In genomic region chr10:102639527-102639926, GRCh38 we compare ENCODE assay signal across 23 cellular contexts.
"Had no signal": no experiment of that assay in that cellular context is flagged by ENCODE, and none has a peak within 500 bp of the region (broad histone marks: within the 10 kb centered on the region; RNA-seq: fewer than 3 reads in every experiment).

No MANE protein-coding gene starts in this region.

- H3K27me3 Mint-ChIP-seq: activated B cell treated with CpG ODN at 0.5 μM for 24 hours; activated naive CD8-positive, alpha-beta T cell treated with anti-CD3 and anti-CD28 coated beads, Interleukin-2, amount 50 U/mL, for 24 hours; activated T-helper 17 cell treated with anti-CD3 and anti-CD28 coated beads, Interleukin-2, amount 50 U/mL, for 72 hours; central memory CD8-positive, alpha-beta T cell; stimulated activated naive CD8-positive, alpha-beta T cell treated with anti-CD3 and anti-CD28 coated beads, Interleukin-15, amount 100 ng/mL, for 72 hours had no signal

- H3K27me3 ChIP-seq: brain microvascular endothelial cell, neural progenitor cell, right atrium auricular region, suprapubic skin, transverse colon had no signal

- H3K9me3 Mint-ChIP-seq: activated B cell treated with CpG ODN at 0.5 μM for 24 hours; activated CD4-positive, alpha-beta memory T cell treated with anti-CD3 and anti-CD28 coated beads, Interleukin-2, amount 10 ng/mL, durations not matched to agents 7 days and 5 days; activated naive CD4-positive, alpha-beta T cell treated with anti-CD3 and anti-CD28 coated beads for 36 hours; activated naive CD8-positive, alpha-beta T cell treated with anti-CD3 and anti-CD28 coated beads, Interleukin-2, amount 50 U/mL, for 24 hours; activated T-helper 17 cell treated with anti-CD3 and anti-CD28 coated beads, Interleukin-2, amount 50 U/mL, for 72 hours; central memory CD8-positive, alpha-beta T cell; neural progenitor cell had no signal

- H3K27ac Mint-ChIP-seq: activated B cell treated with CpG ODN at 0.5 μM for 24 hours; activated CD4-positive, alpha-beta memory T cell treated with anti-CD3 and anti-CD28 coated beads, Interleukin-2, amount 10 ng/mL, durations not matched to agents 7 days and 5 days; activated naive CD4-positive, alpha-beta T cell treated with anti-CD3 and anti-CD28 coated beads for 36 hours; activated naive CD8-positive, alpha-beta T cell treated with anti-CD3 and anti-CD28 coated beads, Interleukin-2, amount 50 U/mL, for 24 hours; activated T-helper 17 cell treated with anti-CD3 and anti-CD28 coated beads, Interleukin-2, amount 50 U/mL, for 72 hours; neural progenitor cell; stimulated activated naive CD8-positive, alpha-beta T cell treated with anti-CD3 and anti-CD28 coated beads, Interleukin-15, amount 100 ng/mL, for 72 hours had no signal

- H3K4me3 ChIP-seq: coronary artery, neural progenitor cell, prostate gland, right atrium auricular region, suprapubic skin, transverse colon had no signal

- H3K9ac ChIP-seq: neural progenitor cell had no signal

- ATAC-seq: activated naive CD8-positive, alpha-beta T cell treated with anti-CD3 and anti-CD28 coated beads, Interleukin-2, amount 50 U/mL, for 24 hours; activated T-helper 17 cell treated with anti-CD3 and anti-CD28 coated beads, Interleukin-2, amount 50 U/mL, for 72 hours; left lobe of liver; SK-N-SH treated with all-trans-retinoic acid at 6 μM for 48 hours; stimulated activated naive CD8-positive, alpha-beta T cell treated with anti-CD3 and anti-CD28 coated beads, Interleukin-15, amount 100 ng/mL, for 72 hours had no signal

- DNase-seq: activated B cell treated with CpG ODN at 0.5 μM for 24 hours; activated CD4-positive, alpha-beta memory T cell treated with anti-CD3 and anti-CD28 coated beads, Interleukin-2, amount 10 ng/mL, durations not matched to agents 7 days and 5 days; activated CD4-positive, alpha-beta T cell treated with anti-CD3 and anti-CD28 coated beads for 48 hours; activated naive CD4-positive, alpha-beta T cell treated with anti-CD3 and anti-CD28 coated beads for 36 hours; activated naive CD8-positive, alpha-beta T cell treated with anti-CD3 and anti-CD28 coated beads, Interleukin-2, amount 50 U/mL, for 24 hours; activated T-cell treated with anti-CD3 and anti-CD28 coated beads, Interleukin-2, amount 50 U/mL, for 1 hour; brain microvascular endothelial cell; foreskin melanocyte; glutamatergic neuron; hippocampal formation; stimulated activated naive CD8-positive, alpha-beta T cell treated with anti-CD3 and anti-CD28 coated beads, Interleukin-15, amount 100 ng/mL, for 72 hours; T-helper 1 cell; T1000; transverse colon had no signal

- H3K4me3 Mint-ChIP-seq: activated B cell treated with CpG ODN at 0.5 μM for 24 hours; activated CD4-positive, alpha-beta memory T cell treated with anti-CD3 and anti-CD28 coated beads, Interleukin-2, amount 10 ng/mL, durations not matched to agents 7 days and 5 days; activated naive CD4-positive, alpha-beta T cell treated with anti-CD3 and anti-CD28 coated beads for 36 hours; activated naive CD8-positive, alpha-beta T cell treated with anti-CD3 and anti-CD28 coated beads, Interleukin-2, amount 50 U/mL, for 24 hours; activated T-helper 17 cell treated with anti-CD3 and anti-CD28 coated beads, Interleukin-2, amount 50 U/mL, for 72 hours; central memory CD8-positive, alpha-beta T cell; neural progenitor cell; stimulated activated naive CD8-positive, alpha-beta T cell treated with anti-CD3 and anti-CD28 coated beads, Interleukin-15, amount 100 ng/mL, for 72 hours had no signal

- H3K4me1 ChIP-seq: prostate gland had no signal

- H3K4me2 ChIP-seq: neural progenitor cell had no signal

- H3K27ac ChIP-seq: brain microvascular endothelial cell, coronary artery, neural progenitor cell, prostate gland, right atrium auricular region, suprapubic skin, transverse colon had no signal

- H3K36me3 ChIP-seq: brain microvascular endothelial cell, neural progenitor cell, prostate gland, right atrium auricular region, suprapubic skin, transverse colon had no signal
